Comparison of ENCODE assay signal across 29 cellular contexts in genomic region chr1:208975456-208975855, GRCh38.
"Had no signal": no experiment of that assay in that cellular context is flagged by ENCODE, and none has a peak within 500 bp of the region (broad histone marks: within the 10 kb centered on the region; RNA-seq: fewer than 3 reads in every experiment).

No MANE protein-coding gene starts in this region.

- H3K79me2 ChIP-seq: parathyroid adenoma had no signal

- H3K9ac ChIP-seq: parathyroid adenoma had no signal

- H3K4me3 ChIP-seq: psoas muscle, right lobe of liver, sigmoid colon, stomach, thoracic aorta, thyroid gland, tibial nerve, upper lobe of right lung, uterus had no signal

- H2AFZ ChIP-seq: parathyroid adenoma had no signal

- H3K36me3 ChIP-seq: neutrophil, right lobe of liver, sigmoid colon, stomach, thoracic aorta, thyroid gland, tibial nerve, upper lobe of right lung, uterus had no signal

- H3K4me1 Mint-ChIP-seq: naive thymus-derived CD8-positive, alpha-beta T cell; nephron progenitor cell; neural crest cell; stimulated activated effector memory CD8-positive, alpha-beta T cell treated with anti-CD3 and anti-CD28 coated beads, Interleukin-12 subunit alpha, Interleukin-12 subunit beta, amount 100 ng/mL, for 72 hours; stimulated activated naive B cell treated with anti-CD40 and anti-IgM and Interleukin-4, amounts not matched to agents 10 μg/mL and 1 μg/mL and 100 μg/mL, for 72 hours had no signal

- H3K27me3 ChIP-seq: neutrophil, right lobe of liver, sigmoid colon, stomach, thyroid gland, tibial nerve, upper lobe of right lung, uterus had no signal

- H3K27ac Mint-ChIP-seq: naive thymus-derived CD8-positive, alpha-beta T cell; natural killer cell treated with Interleukin-12 subunit alpha and Interleukin-12 subunit beta and Interleukin-15 and Interleukin-18, amount 100 ng/mL, for 72 hours; nephron progenitor cell; progenitor cell of endocrine pancreas; stimulated activated effector memory CD8-positive, alpha-beta T cell treated with anti-CD3 and anti-CD28 coated beads, Interleukin-12 subunit alpha, Interleukin-12 subunit beta, amount 100 ng/mL, for 72 hours; stimulated activated naive B cell treated with anti-CD40 and anti-IgM and Interleukin-4, amounts not matched to agents 10 μg/mL and 1 μg/mL and 100 μg/mL, for 72 hours; stimulated activated naive CD8-positive, alpha-beta T cell treated with anti-CD3 and anti-CD28 coated beads, Interleukin-15, Interleukin-2, amounts not matched to agents 100 ng/mL and 50 ng/mL, for 24 hours; type B pancreatic cell had no signal

- H3K4me1 ChIP-seq: parathyroid adenoma, psoas muscle, right lobe of liver, sigmoid colon, stomach, tibial nerve, upper lobe of right lung, uterus had no signal

- H3K9me3 ChIP-seq: neutrophil, psoas muscle, right lobe of liver, sigmoid colon, stomach, thoracic aorta, thyroid gland, upper lobe of right lung, uterus had no signal

- ATAC-seq: naive thymus-derived CD8-positive, alpha-beta T cell; natural killer cell treated with Interleukin-12 subunit alpha and Interleukin-12 subunit beta and Interleukin-15 and Interleukin-18, amount 100 ng/mL, for 72 hours; psoas muscle; right cardiac atrium; right lobe of liver; stimulated activated effector memory CD8-positive, alpha-beta T cell treated with anti-CD3 and anti-CD28 coated beads, Interleukin-12 subunit alpha, Interleukin-12 subunit beta, amount 100 ng/mL, for 72 hours; stimulated activated naive B cell treated with anti-CD40 and anti-IgM and Interleukin-4, amounts not matched to agents 10 μg/mL and 1 μg/mL and 100 μg/mL, for 72 hours; upper lobe of right lung had no signal

- H3K27ac ChIP-seq: neutrophil, parathyroid adenoma, psoas muscle, right lobe of liver, sigmoid colon, stomach, thoracic aorta, thyroid gland, tibial nerve, upper lobe of right lung, uterus had no signal

- H3K36me3 Mint-ChIP-seq: naive thymus-derived CD8-positive, alpha-beta T cell; natural killer cell treated with Interleukin-12 subunit alpha and Interleukin-12 subunit beta and Interleukin-15 and Interleukin-18, amount 100 ng/mL, for 72 hours; stimulated activated effector memory CD8-positive, alpha-beta T cell treated with anti-CD3 and anti-CD28 coated beads, Interleukin-12 subunit alpha, Interleukin-12 subunit beta, amount 100 ng/mL, for 72 hours; stimulated activated naive B cell treated with anti-CD40 and anti-IgM and Interleukin-4, amounts not matched to agents 10 μg/mL and 1 μg/mL and 100 μg/mL, for 72 hours; type B pancreatic cell had no signal

- H3K4me3 Mint-ChIP-seq: naive thymus-derived CD8-positive, alpha-beta T cell; natural killer cell treated with Interleukin-12 subunit alpha and Interleukin-12 subunit beta and Interleukin-15 and Interleukin-18, amount 100 ng/mL, for 72 hours; nephron progenitor cell; neural crest cell; stimulated activated effector memory CD8-positive, alpha-beta T cell treated with anti-CD3 and anti-CD28 coated beads, Interleukin-12 subunit alpha, Interleukin-12 subunit beta, amount 100 ng/mL, for 72 hours; stimulated activated naive B cell treated with anti-CD40 and anti-IgM and Interleukin-4, amounts not matched to agents 10 μg/mL and 1 μg/mL and 100 μg/mL, for 72 hours; stimulated activated naive CD8-positive, alpha-beta T cell treated with anti-CD3 and anti-CD28 coated beads, Interleukin-15, Interleukin-2, amounts not matched to agents 100 ng/mL and 50 ng/mL, for 24 hours; type B pancreatic cell had no signal

- H3K27me3 Mint-ChIP-seq: stimulated activated naive CD8-positive, alpha-beta T cell treated with anti-CD3 and anti-CD28 coated beads, Interleukin-15, Interleukin-2, amounts not matched to agents 100 ng/mL and 50 ng/mL, for 24 hours had no signal

- DNase-seq: naive thymus-derived CD8-positive, alpha-beta T cell; nephron progenitor cell; nucleus accumbens; posterior cingulate gyrus; psoas muscle; right cardiac atrium; right lobe of liver; sigmoid colon; small intestine; stimulated activated CD4-positive, alpha-beta T cell treated with anti-CD3 and anti-CD28 coated beads, Interleukin-15, amount 100 ng/mL, for 24 hours; stimulated activated CD4-positive, alpha-beta T cell treated with anti-CD3 and anti-CD28 coated beads, Interleukin-2, amount 100 ng/mL, for 24 hours; stimulated activated CD4-positive, alpha-beta T cell treated with anti-CD3 and anti-CD28 coated beads, Interleukin-2, amount 100 ng/mL, for 48 hours; stimulated activated CD4-positive, alpha-beta T cell treated with anti-CD3 and anti-CD28 coated beads, Interleukin-4, amount 100 ng/mL, for 24 hours; stimulated activated naive B cell treated with anti-CD40 and anti-IgM and Interleukin-4, amounts not matched to agents 10 μg/mL and 1 μg/mL and 100 μg/mL, for 72 hours; stimulated activated naive CD4-positive, alpha-beta T cell treated with Interleukin-2 at 50 U/mL for 16 hours; stomach; thyroid gland; upper lobe of right lung; uterus had no signal

- H3K9me3 Mint-ChIP-seq: naive thymus-derived CD8-positive, alpha-beta T cell; natural killer cell treated with Interleukin-12 subunit alpha and Interleukin-12 subunit beta and Interleukin-15 and Interleukin-18, amount 100 ng/mL, for 72 hours; nephron progenitor cell; neural crest cell; stimulated activated effector memory CD8-positive, alpha-beta T cell treated with anti-CD3 and anti-CD28 coated beads, Interleukin-12 subunit alpha, Interleukin-12 subunit beta, amount 100 ng/mL, for 72 hours; stimulated activated naive B cell treated with anti-CD40 and anti-IgM and Interleukin-4, amounts not matched to agents 10 μg/mL and 1 μg/mL and 100 μg/mL, for 72 hours; stimulated activated naive CD8-positive, alpha-beta T cell treated with anti-CD3 and anti-CD28 coated beads, Interleukin-15, Interleukin-2, amounts not matched to agents 100 ng/mL and 50 ng/mL, for 24 hours; type B pancreatic cell had no signal
